ENCODE assay signal across 12 cellular contexts in the genomic region with DNA sequence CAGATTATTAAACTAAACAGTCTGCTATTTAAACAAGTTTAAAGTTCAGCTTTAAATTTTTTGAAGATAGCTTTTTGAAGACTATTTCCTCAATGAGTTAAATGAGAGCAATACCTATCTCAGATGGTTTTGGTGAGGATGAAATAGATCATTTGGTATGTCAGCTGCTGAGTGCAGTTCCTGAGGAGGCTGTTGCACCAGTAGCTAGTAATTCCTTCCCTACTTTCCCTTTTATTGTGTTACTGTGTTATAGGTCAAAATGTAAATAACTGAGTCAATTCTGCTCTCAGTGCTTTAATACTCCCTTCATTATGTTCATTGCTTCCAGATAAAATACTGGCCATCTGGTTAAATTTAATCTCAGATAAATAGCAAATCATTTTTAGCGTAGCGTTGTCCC.
A peak's percentile ranks its signal among the peaks of the same experiment; 100 is the strongest.
DNase-seq lines count a peak whose midpoint lies in the region; ATAC-seq, FAIRE-seq and TF ChIP-seq lines count a peak whose summit lies in the region.
"Had no signal": no experiment of that assay in that cellular context is flagged by ENCODE, and none has a peak within 500 bp of the region (broad histone marks: within the 10 kb centered on the region; RNA-seq: fewer than 3 reads in every experiment).

No MANE protein-coding gene starts in this region.

- H3K27ac ChIP-seq in HEK293 (ENCODE audit: extremely low read depth, low read depth, low read length): no peak overlapping the region

- POLR2A ChIA-PET in HEK293 (lab: Yijun Ruan, JAX): no interaction called here

- no peak for ATAC-seq in HG03460 (IDR thresholded peaks at IDR 0.05; ENCODE audit: unreplicated experiment)
- ATAC-seq in GM18873 (IDR thresholded peaks at IDR 0.05; ENCODE audit: low FRiP score, unreplicated experiment): no peak
- ATAC-seq in GM18861 (IDR thresholded peaks at IDR 0.05; ENCODE audit: unreplicated experiment): no peak
- ATAC-seq: CD8-positive, alpha-beta T cell; GM23338 had no signal

- no peaks in the 10 kb centered on the region for H3K36me3 ChIP-seq in HEK293 (ENCODE audit: control insufficient read depth in 2 of 2, insufficient read depth in 1 of 2, low read length in 2 of 2)
- H3K36me3 ChIP-seq: BE2C had no signal

- H3K4me3 ChIP-seq in HEK293 (ENCODE audit: low read depth, low read length): no peak overlapping the region
- H3K4me3 ChIP-seq: GM23338 had no signal

- DNase-seq in RCC 7860 (ENCODE audit: low spot score) (no peak), kidney glomerular epithelial cell (lab: John Stamatoyannopoulos, UW) (peak; percentile 15), C1 segment of cervical spinal cord (lab: John Stamatoyannopoulos, UW) (no peak)
- DNase-seq: BE2C; Caco-2; CD8-positive, alpha-beta T cell; H7 had no signal

- peaks cover 3% of the 10 kb centered on the region; the same call in 1 of the 2 replicates for H3K4me1 ChIP-seq in HEK293 (ENCODE audit: control insufficient read depth, insufficient read depth, low read length)
- H3K4me1 ChIP-seq: Caco-2 had no signal

- H3K9me3 ChIP-seq in HEK293 (ENCODE audit: control insufficient read depth, insufficient read depth, low read depth, low read length): no peaks in the 10 kb centered on the region
- H3K9me3 ChIP-seq: BE2C, Caco-2 had no signal

- peak; percentile 24 for FAIRE-seq in RCC 7860 (lab: Jason Lieb, UNC)

- TF ChIP-seq CTCF in HEK293 (tag by site-specific recombination; IDR thresholded peaks at IDR 0.05): no peak

- CTCF ChIA-PET in HEK293 (lab: Yijun Ruan, JAX): interaction anchor here (1.2 kb wide), 1 partner anchor 39 kb away, joined by 3 read pairs; no protein-coding TSS in a partner anchor

TF ChIP-seq in HEK293, 187 proteins besides CTCF, POLR2A, EP300 and RAD21:
- TF ChIP-seq ZNF664 (tag by site-specific recombination; IDR thresholded peaks at IDR 0.05) (peak; percentile 29; the same call in 1 of the 2 replicates), ZNF404 (tag by site-specific recombination; IDR thresholded peaks at IDR 0.05) (no peak), ZSCAN4 (tag by site-specific recombination; IDR thresholded peaks at IDR 0.05) (no peak), YY2 (tag by site-specific recombination; IDR thresholded peaks at IDR 0.05) (no peak), ZBTB20 (tag by site-specific recombination; IDR thresholded peaks at IDR 0.05) (no peak), ZNF362 (tag by site-specific recombination; IDR thresholded peaks at IDR 0.05) (no peak), OSR2 (tag by site-specific recombination; IDR thresholded peaks at IDR 0.05) (peak; percentile 46; the same call in 1 of the 2 replicates), ZBTB49 (tag by site-specific recombination; IDR thresholded peaks at IDR 0.05; ENCODE audit: low read depth) (no peak)
- TF ChIP-seq, protein P1, sequence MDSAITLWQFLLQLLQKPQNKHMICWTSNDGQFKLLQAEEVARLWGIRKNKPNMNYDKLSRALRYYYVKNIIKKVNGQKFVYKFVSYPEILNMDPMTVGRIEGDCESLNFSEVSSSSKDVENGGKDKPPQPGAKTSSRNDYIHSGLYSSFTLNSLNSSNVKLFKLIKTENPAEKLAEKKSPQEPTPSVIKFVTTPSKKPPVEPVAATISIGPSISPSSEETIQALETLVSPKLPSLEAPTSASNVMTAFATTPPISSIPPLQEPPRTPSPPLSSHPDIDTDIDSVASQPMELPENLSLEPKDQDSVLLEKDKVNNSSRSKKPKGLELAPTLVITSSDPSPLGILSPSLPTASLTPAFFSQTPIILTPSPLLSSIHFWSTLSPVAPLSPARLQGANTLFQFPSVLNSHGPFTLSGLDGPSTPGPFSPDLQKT (IDR thresholded peaks at IDR 0.05; ENCODE audit: borderline replicate concordance, low read depth, low read length): no peak
TF ChIP-seq in HEK293: peak in this region for 2.
